In the genomic region with DNA sequence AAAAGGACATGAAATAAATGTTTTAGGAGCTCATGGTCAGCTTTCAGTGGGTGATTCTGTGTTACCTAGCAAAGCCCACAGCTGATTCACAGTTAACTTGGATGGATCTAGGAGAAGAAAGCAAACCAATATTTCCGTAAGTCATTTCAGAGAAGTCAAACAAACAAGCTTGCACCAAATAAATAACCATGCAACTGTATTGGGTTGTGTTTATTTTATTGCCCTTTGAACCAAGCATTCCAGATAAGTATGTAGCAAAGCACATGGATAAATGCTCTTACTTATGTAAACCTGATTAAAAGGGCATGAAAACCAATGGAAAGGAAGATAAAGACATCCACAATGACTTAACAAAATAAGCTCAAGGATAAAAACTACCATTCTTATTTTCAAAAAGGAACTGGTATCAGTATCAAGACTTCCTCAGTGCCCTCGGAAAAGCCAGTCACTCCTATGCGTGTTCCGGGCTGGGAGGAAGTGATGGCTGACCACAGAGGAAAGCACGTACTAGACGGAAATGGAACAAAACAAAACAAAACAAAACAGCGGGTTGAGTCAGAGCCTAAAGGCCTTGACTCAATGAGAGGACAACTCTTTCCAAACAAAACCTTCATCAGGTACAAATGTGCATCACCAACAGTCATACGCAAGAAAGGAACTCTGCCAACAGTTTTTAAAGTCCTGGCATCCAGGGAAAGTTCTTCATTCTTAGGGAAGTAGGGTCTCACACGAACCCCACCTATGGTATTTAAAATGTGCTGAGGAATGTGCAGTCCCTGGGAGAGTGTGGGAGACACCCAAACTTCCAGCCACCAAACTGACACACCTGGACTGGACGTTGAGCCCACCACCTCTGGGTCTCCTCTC, we compare ENCODE assay signal across 1 cellular context.
A peak's percentile ranks its signal among the peaks of the same experiment; 100 is the strongest.
TF ChIP-seq lines count a peak whose summit lies in the region.

No MANE protein-coding gene starts in this region.

TF ChIP-seq in K562, 482 proteins besides CTCF, POLR2A, EP300 and RAD21 (continued from another document and continues in another):
- TF ChIP-seq ZBTB40 (IDR thresholded peaks at IDR 0.05) (peak; percentile 74), ZBTB40 (CRISPR knock-in tag; IDR thresholded peaks at IDR 0.05) (no peak), FOXA1 (IDR thresholded peaks at IDR 0.05; ENCODE audit: borderline replicate concordance) (no peak), RBM17 (IDR thresholded peaks at IDR 0.05; ENCODE audit: borderline replicate concordance, low read depth, low read length) (no peak), SNRNP70 (optimal IDR thresholded peaks at IDR 0.05; ENCODE audit: low read depth, low read length) (no peak), SMARCA4 (IDR thresholded peaks at IDR 0.05) (peak; percentile 69; the same call in 1 of the 2 replicates), CREM (IDR thresholded peaks at IDR 0.05; ENCODE audit: low read depth) (peak; percentile 63), ZSCAN29 (IDR thresholded peaks at IDR 0.05) (no peak), EP400 (IDR thresholded peaks at IDR 0.05) (peak; percentile 34; the same call in 1 of the 2 replicates), MTF1 (CRISPR knock-in tag; IDR thresholded peaks at IDR 0.05; ENCODE audit: borderline replicate concordance) (no peak), ETV6 (IDR thresholded peaks at IDR 0.05; ENCODE audit: borderline replicate concordance in 1 of 2, low read depth in 2 of 2, low read length in 1 of 2) (peak; percentile 97 to 99), ETV6 (CRISPR knock-in tag; IDR thresholded peaks at IDR 0.05; ENCODE audit: borderline replicate concordance) (no peak), RAD51 (IDR thresholded peaks at IDR 0.05; ENCODE audit: borderline replicate concordance, low read depth) (no peak), EHMT2 (IDR thresholded peaks at IDR 0.05) (peak; percentile 76; the same call in 1 of the 2 replicates), NFXL1 (CRISPR knock-in tag; IDR thresholded peaks at IDR 0.05) (no peak), TRIM24 (IDR thresholded peaks at IDR 0.05) (0 out of 4 replicates have a peak, but pooled peaks of 1 of the 2 experiments have one; percentile 24), CBFA2T2 (conservative IDR thresholded peaks at IDR 0.05) (no peak), TBL1XR1 (IDR thresholded peaks at IDR 0.05; ENCODE audit: low read length in 2 of 2) (0 out of 4 replicates have a peak, but pooled peaks of 1 of the 2 experiments have one; percentile 38), ZBTB17 (CRISPR knock-in tag; IDR thresholded peaks at IDR 0.05) (no peak), BACH1 (tag; IDR thresholded peaks at IDR 0.05) (peak; percentile 35; the same call in 1 of the 2 replicates), LARP7 (IDR thresholded peaks at IDR 0.05) (no peak), CCAR2 (IDR thresholded peaks at IDR 0.05; ENCODE audit: low read depth, low read length) (no peak), HDAC1 (IDR thresholded peaks at IDR 0.05) (no peak), TEAD1 (CRISPR knock-in tag; IDR thresholded peaks at IDR 0.05) (0 out of 4 replicates have a peak, but pooled peaks of 1 of the 2 experiments have one; percentile 26), HDGF (IDR thresholded peaks at IDR 0.05) (no peak), ZNF253 (CRISPR knock-in tag; conservative IDR thresholded peaks at IDR 0.05) (no peak), HOXB6 (CRISPR knock-in tag; IDR thresholded peaks at IDR 0.05; ENCODE audit: borderline replicate concordance) (no peak), MLX (CRISPR knock-in tag; conservative IDR thresholded peaks at IDR 0.05) (no peak), CCNT2 (IDR thresholded peaks at IDR 0.05; ENCODE audit: borderline replicate concordance, extremely low read depth, insufficient read length, low read depth, low read length) (no peak), ZNF551 (CRISPR knock-in tag; IDR thresholded peaks at IDR 0.05) (no peak), ZNF589 (CRISPR knock-in tag; IDR thresholded peaks at IDR 0.05; ENCODE audit: low read depth) (peak; percentile 56; the same call in 1 of the 2 replicates), ZNF212 (CRISPR knock-in tag; IDR thresholded peaks at IDR 0.05) (no peak), ZNF584 (CRISPR knock-in tag; IDR thresholded peaks at IDR 0.05; ENCODE audit: low read depth) (peak; percentile 35; the same call in 1 of the 2 replicates), CEBPG (CRISPR knock-in tag; IDR thresholded peaks at IDR 0.05) (no peak), CEBPG (tag; conservative IDR thresholded peaks at IDR 0.05 in 1 of 2, IDR thresholded peaks at IDR 0.05 in 1 of 2) (no peak), ZBTB5 (IDR thresholded peaks at IDR 0.05) (no peak)
- TF ChIP-seq, protein P1, sequence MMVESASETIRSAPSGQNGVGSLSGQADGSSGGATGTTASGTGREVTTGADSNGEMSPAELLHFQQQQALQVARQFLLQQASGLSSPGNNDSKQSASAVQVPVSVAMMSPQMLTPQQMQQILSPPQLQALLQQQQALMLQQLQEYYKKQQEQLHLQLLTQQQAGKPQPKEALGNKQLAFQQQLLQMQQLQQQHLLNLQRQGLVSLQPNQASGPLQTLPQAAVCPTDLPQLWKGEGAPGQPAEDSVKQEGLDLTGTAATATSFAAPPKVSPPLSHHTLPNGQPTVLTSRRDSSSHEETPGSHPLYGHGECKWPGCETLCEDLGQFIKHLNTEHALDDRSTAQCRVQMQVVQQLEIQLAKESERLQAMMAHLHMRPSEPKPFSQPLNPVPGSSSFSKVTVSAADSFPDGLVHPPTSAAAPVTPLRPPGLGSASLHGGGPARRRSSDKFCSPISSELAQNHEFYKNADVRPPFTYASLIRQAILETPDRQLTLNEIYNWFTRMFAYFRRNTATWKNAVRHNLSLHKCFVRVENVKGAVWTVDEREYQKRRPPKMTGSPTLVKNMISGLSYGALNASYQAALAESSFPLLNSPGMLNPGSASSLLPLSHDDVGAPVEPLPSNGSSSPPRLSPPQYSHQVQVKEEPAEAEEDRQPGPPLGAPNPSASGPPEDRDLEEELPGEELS (CRISPR knock-in tag; IDR thresholded peaks at IDR 0.05; ENCODE audit: borderline replicate concordance), result no peak
- TF ChIP-seq, protein P2, sequence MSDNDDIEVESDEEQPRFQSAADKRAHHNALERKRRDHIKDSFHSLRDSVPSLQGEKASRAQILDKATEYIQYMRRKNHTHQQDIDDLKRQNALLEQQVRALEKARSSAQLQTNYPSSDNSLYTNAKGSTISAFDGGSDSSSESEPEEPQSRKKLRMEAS (CRISPR knock-in tag; IDR thresholded peaks at IDR 0.05), result no peak
- TF ChIP-seq, protein P3, sequence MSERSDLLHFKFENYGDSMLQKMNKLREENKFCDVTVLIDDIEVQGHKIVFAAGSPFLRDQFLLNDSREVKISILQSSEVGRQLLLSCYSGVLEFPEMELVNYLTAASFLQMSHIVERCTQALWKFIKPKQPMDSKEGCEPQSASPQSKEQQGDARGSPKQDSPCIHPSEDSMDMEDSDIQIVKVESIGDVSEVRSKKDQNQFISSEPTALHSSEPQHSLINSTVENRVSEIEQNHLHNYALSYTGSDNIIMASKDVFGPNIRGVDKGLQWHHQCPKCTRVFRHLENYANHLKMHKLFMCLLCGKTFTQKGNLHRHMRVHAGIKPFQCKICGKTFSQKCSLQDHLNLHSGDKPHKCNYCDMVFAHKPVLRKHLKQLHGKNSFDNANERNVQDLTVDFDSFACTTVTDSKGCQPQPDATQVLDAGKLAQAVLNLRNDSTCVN (CRISPR knock-in tag; IDR thresholded peaks at IDR 0.05), result no peak
- TF ChIP-seq, protein P4, sequence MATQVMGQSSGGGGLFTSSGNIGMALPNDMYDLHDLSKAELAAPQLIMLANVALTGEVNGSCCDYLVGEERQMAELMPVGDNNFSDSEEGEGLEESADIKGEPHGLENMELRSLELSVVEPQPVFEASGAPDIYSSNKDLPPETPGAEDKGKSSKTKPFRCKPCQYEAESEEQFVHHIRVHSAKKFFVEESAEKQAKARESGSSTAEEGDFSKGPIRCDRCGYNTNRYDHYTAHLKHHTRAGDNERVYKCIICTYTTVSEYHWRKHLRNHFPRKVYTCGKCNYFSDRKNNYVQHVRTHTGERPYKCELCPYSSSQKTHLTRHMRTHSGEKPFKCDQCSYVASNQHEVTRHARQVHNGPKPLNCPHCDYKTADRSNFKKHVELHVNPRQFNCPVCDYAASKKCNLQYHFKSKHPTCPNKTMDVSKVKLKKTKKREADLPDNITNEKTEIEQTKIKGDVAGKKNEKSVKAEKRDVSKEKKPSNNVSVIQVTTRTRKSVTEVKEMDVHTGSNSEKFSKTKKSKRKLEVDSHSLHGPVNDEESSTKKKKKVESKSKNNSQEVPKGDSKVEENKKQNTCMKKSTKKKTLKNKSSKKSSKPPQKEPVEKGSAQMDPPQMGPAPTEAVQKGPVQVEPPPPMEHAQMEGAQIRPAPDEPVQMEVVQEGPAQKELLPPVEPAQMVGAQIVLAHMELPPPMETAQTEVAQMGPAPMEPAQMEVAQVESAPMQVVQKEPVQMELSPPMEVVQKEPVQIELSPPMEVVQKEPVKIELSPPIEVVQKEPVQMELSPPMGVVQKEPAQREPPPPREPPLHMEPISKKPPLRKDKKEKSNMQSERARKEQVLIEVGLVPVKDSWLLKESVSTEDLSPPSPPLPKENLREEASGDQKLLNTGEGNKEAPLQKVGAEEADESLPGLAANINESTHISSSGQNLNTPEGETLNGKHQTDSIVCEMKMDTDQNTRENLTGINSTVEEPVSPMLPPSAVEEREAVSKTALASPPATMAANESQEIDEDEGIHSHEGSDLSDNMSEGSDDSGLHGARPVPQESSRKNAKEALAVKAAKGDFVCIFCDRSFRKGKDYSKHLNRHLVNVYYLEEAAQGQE (CRISPR knock-in tag; IDR thresholded peaks at IDR 0.05; ENCODE audit: low read depth), result no peak
